16 cellular contexts compared by ENCODE assay signal in the genomic region with DNA sequence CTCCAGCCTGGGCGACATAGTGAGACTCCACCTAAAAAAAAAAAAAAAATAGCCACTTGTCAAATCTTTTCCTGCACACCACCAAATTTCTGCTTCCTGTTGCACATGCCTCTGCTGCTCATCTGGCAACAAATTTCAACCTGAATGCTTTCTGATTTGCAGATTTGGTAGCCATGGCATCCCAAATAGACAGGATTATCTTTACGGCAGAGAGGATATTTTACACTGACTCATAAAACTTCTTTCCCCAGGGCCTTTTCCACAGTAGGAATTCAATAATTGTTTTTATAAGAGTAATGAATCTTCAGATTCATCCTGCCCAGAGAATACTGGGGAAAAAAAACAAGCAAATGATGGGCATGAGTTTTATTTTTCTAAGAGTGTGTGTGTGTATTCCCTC.
"Had no signal": no experiment of that assay in that cellular context is flagged by ENCODE, and none has a peak within 500 bp of the region (broad histone marks: within the 10 kb centered on the region; RNA-seq: fewer than 3 reads in every experiment).

No MANE protein-coding gene starts in this region.

- ATAC-seq: activated CD8-positive, alpha-beta T cell treated with anti-CD3 and anti-CD28 coated beads for 36 hours; activated T-cell treated with anti-CD3 and anti-CD28 coated beads, Interleukin-2, amount 50 U/mL, for 4 hours; esophagus mucosa; left lobe of liver had no signal

- DNase-seq: activated B cell treated with CpG ODN at 0.5 μM for 24 hours; activated CD4-positive, alpha-beta T cell treated with anti-CD3 and anti-CD28 coated beads for 48 hours; activated CD8-positive, alpha-beta T cell treated with anti-CD3 and anti-CD28 coated beads for 36 hours; activated effector memory CD4-positive, alpha-beta T cell treated with Interleukin-2 at 50 U/mL for 16 hours; activated naive CD4-positive, alpha-beta T cell treated with anti-CD3 and anti-CD28 coated beads, Interleukin-2, amount 50 U/mL, for 16 hours; activated T-cell treated with anti-CD3 and anti-CD28 coated beads, Interleukin-2, amount 50 U/mL, for 4 hours; caudate nucleus; colonic mucosa; naive B cell; stimulated activated CD4-positive, alpha-beta T cell treated with anti-CD3 and anti-CD28 coated beads, Interleukin-4, amount 100 ng/mL, for 4 hours; stimulated activated CD8-positive, alpha-beta memory T cell treated with anti-CD3 and anti-CD28 coated beads, Interleukin-4, amount 100 ng/mL, for 48 hours; stimulated activated naive CD4-positive, alpha-beta T cell treated with Interleukin-2 at 50 U/mL for 16 hours; T-helper 2 cell had no signal

- H3K9me3 Mint-ChIP-seq: activated B cell treated with CpG ODN at 0.5 μM for 24 hours; activated CD8-positive, alpha-beta T cell treated with anti-CD3 and anti-CD28 coated beads for 36 hours; activated T-cell treated with anti-CD3 and anti-CD28 coated beads, Interleukin-2, amount 50 U/mL, for 4 hours; naive B cell; type B pancreatic cell had no signal

- H3K36me3 Mint-ChIP-seq: naive B cell, type B pancreatic cell had no signal

- H3K27me3 Mint-ChIP-seq: activated B cell treated with CpG ODN at 0.5 μM for 24 hours; activated CD8-positive, alpha-beta T cell treated with anti-CD3 and anti-CD28 coated beads for 36 hours; naive B cell; type B pancreatic cell had no signal

- H3K27ac Mint-ChIP-seq: activated B cell treated with CpG ODN at 0.5 μM for 24 hours; activated CD8-positive, alpha-beta T cell treated with anti-CD3 and anti-CD28 coated beads for 36 hours; naive B cell; type B pancreatic cell had no signal

- H3K4me3 Mint-ChIP-seq: activated B cell treated with CpG ODN at 0.5 μM for 24 hours; activated CD8-positive, alpha-beta T cell treated with anti-CD3 and anti-CD28 coated beads for 36 hours; activated T-cell treated with anti-CD3 and anti-CD28 coated beads, Interleukin-2, amount 50 U/mL, for 4 hours; naive B cell; type B pancreatic cell had no signal

- H3K4me1 Mint-ChIP-seq: activated B cell treated with CpG ODN at 0.5 μM for 24 hours, naive B cell had no signal
